Comparison of ENCODE assay signal across 12 cellular contexts in genomic region chr2:142142595-142142994, GRCh38. TPM values are rescaled to one million over a fixed set of nuclear protein-coding genes. Genes with fewer than 3 reads are reported as not detected.
"Had no signal": no experiment of that assay in that cellular context is flagged by ENCODE, and none has a peak within 500 bp of the region (broad histone marks: within the 10 kb centered on the region; RNA-seq: fewer than 3 reads in every experiment).

No MANE protein-coding gene starts in this region.

- H3K27ac ChIP-seq: sigmoid colon, transverse colon had no signal

- H3K4me3 ChIP-seq: sigmoid colon, transverse colon had no signal

- H3K4me1 Mint-ChIP-seq: activated naive CD4-positive, alpha-beta T cell treated with anti-CD3 and anti-CD28 coated beads, Interleukin-2, amount 10 ng/mL, durations not matched to agents 7 days and 5 days; immature natural killer cell; stimulated activated naive B cell treated with anti-CD40 and anti-IgM and Interleukin-4, amounts not matched to agents 10 μg/mL and 1 μg/mL and 100 μg/mL, for 72 hours had no signal

- DNase-seq: activated CD4-positive, alpha-beta T cell treated with anti-CD3 and anti-CD28 coated beads for 4 hours; activated naive CD4-positive, alpha-beta T cell treated with anti-CD3 and anti-CD28 coated beads, Interleukin-2, amount 10 ng/mL, durations not matched to agents 7 days and 5 days; activated T-cell treated with anti-CD3 and anti-CD28 coated beads for 4 hours; dermis blood vessel endothelial cell; immature natural killer cell; sigmoid colon; stimulated activated CD4-positive, alpha-beta T cell treated with anti-CD3 and anti-CD28 coated beads, Interleukin-2, amount 100 ng/mL, for 24 hours; stimulated activated naive B cell treated with anti-CD40 and anti-IgM and Interleukin-4, amounts not matched to agents 10 μg/mL and 1 μg/mL and 100 μg/mL, for 72 hours; substantia nigra; T-helper 9 cell; transverse colon had no signal

- H3K36me3 ChIP-seq: sigmoid colon, transverse colon had no signal

- H3K27me3 ChIP-seq: sigmoid colon, transverse colon had no signal

- H3K27ac Mint-ChIP-seq: activated naive CD4-positive, alpha-beta T cell treated with anti-CD3 and anti-CD28 coated beads, Interleukin-2, amount 10 ng/mL, durations not matched to agents 7 days and 5 days; activated T-helper 2 cell treated with anti-CD3 and anti-CD28 coated beads, Interferon-gamma antibody, Interleukin-2, Interleukin-4, amounts not matched to agents 10 μg/mL and 5 μg/mL and 100 μg/mL, durations not matched to agents 14 hours and 24 hours and 36 hours; immature natural killer cell; stimulated activated naive B cell treated with anti-CD40 and anti-IgM and Interleukin-4, amounts not matched to agents 10 μg/mL and 1 μg/mL and 100 μg/mL, for 72 hours had no signal

- H3K4me1 ChIP-seq: transverse colon had no signal

- H3K9me3 ChIP-seq: sigmoid colon, transverse colon had no signal

- H3K9me3 Mint-ChIP-seq: activated naive CD4-positive, alpha-beta T cell treated with anti-CD3 and anti-CD28 coated beads, Interleukin-2, amount 10 ng/mL, durations not matched to agents 7 days and 5 days; activated T-helper 2 cell treated with anti-CD3 and anti-CD28 coated beads, Interferon-gamma antibody, Interleukin-2, Interleukin-4, amounts not matched to agents 10 μg/mL and 5 μg/mL and 100 μg/mL, durations not matched to agents 14 hours and 24 hours and 36 hours; stimulated activated naive B cell treated with anti-CD40 and anti-IgM and Interleukin-4, amounts not matched to agents 10 μg/mL and 1 μg/mL and 100 μg/mL, for 72 hours had no signal

- H3K27me3 Mint-ChIP-seq: activated naive CD4-positive, alpha-beta T cell treated with anti-CD3 and anti-CD28 coated beads, Interleukin-2, amount 10 ng/mL, durations not matched to agents 7 days and 5 days had no signal

- H3K4me3 Mint-ChIP-seq: activated naive CD4-positive, alpha-beta T cell treated with anti-CD3 and anti-CD28 coated beads, Interleukin-2, amount 10 ng/mL, durations not matched to agents 7 days and 5 days; immature natural killer cell; stimulated activated naive B cell treated with anti-CD40 and anti-IgM and Interleukin-4, amounts not matched to agents 10 μg/mL and 1 μg/mL and 100 μg/mL, for 72 hours had no signal

- ATAC-seq: stimulated activated naive B cell treated with anti-CD40 and anti-IgM and Interleukin-4, amounts not matched to agents 10 μg/mL and 1 μg/mL and 100 μg/mL, for 72 hours had no signal

RNA-seq across cellular contexts. Expression of gene LRP1B, which starts 11.8 kb away (rescaled TPM):
- polyA plus RNA-seq: immature natural killer cell had no signal
